In the genomic region with DNA sequence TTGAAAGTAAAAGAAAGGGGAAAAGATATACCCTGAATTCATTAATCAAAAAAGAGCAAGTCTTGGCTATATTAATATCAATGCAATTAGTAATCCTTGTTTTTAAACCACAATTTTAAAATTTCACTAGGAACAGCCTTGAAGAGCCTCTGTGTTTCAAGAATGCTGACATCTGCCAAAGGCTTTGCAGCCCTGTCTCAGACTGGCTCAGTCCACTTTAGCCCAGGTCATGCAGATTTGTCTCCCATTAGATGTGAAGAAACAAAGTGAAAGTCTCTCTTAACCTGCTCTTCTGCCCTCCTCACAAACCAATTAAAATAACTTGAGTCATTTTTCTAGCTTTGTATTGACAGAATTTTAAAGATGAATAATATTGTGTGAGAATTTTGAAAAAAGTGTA, we compare ENCODE assay signal across 13 cellular contexts.
"Had no signal": no experiment of that assay in that cellular context is flagged by ENCODE, and none has a peak within 500 bp of the region (broad histone marks: within the 10 kb centered on the region; RNA-seq: fewer than 3 reads in every experiment).

No MANE protein-coding gene starts in this region.

- H3K4me3 Mint-ChIP-seq: activated B cell treated with CpG ODN at 0.5 μM for 24 hours; activated T-cell treated with anti-CD3 and anti-CD28 coated beads, Interleukin-2, amount 50 U/mL, for 4 hours; memory B cell; stimulated activated effector memory CD8-positive, alpha-beta T cell treated with anti-CD3 and anti-CD28 coated beads, Interleukin-12 subunit alpha, Interleukin-12 subunit beta, amount 100 ng/mL, for 72 hours had no signal

- H3K36me3 Mint-ChIP-seq: memory B cell; stimulated activated effector memory CD8-positive, alpha-beta T cell treated with anti-CD3 and anti-CD28 coated beads, Interleukin-12 subunit alpha, Interleukin-12 subunit beta, amount 100 ng/mL, for 72 hours had no signal

- H3K27me3 ChIP-seq: ascending aorta, cardiac muscle cell, esophagus squamous epithelium, foreskin keratinocyte, transverse colon had no signal

- ATAC-seq: activated T-cell treated with anti-CD3 and anti-CD28 coated beads, Interleukin-2, amount 50 U/mL, for 4 hours; foreskin keratinocyte; stimulated activated effector memory CD8-positive, alpha-beta T cell treated with anti-CD3 and anti-CD28 coated beads, Interleukin-12 subunit alpha, Interleukin-12 subunit beta, amount 100 ng/mL, for 72 hours had no signal

- H3K9me3 ChIP-seq: ascending aorta, esophagus squamous epithelium, transverse colon had no signal

- H3K27ac Mint-ChIP-seq: activated B cell treated with CpG ODN at 0.5 μM for 24 hours; memory B cell; stimulated activated effector memory CD8-positive, alpha-beta T cell treated with anti-CD3 and anti-CD28 coated beads, Interleukin-12 subunit alpha, Interleukin-12 subunit beta, amount 100 ng/mL, for 72 hours had no signal

- H3K27ac ChIP-seq: cardiac muscle cell had no signal

- H3K9me3 Mint-ChIP-seq: activated B cell treated with CpG ODN at 0.5 μM for 24 hours; activated T-cell treated with anti-CD3 and anti-CD28 coated beads, Interleukin-2, amount 50 U/mL, for 4 hours; memory B cell; stimulated activated effector memory CD8-positive, alpha-beta T cell treated with anti-CD3 and anti-CD28 coated beads, Interleukin-12 subunit alpha, Interleukin-12 subunit beta, amount 100 ng/mL, for 72 hours had no signal

- H3K36me3 ChIP-seq: ascending aorta, cardiac muscle cell, esophagus squamous epithelium, transverse colon had no signal

- H3K4me3 ChIP-seq: ascending aorta, cardiac muscle cell, esophagus squamous epithelium, skin epidermis, transverse colon had no signal

- DNase-seq: activated B cell treated with CpG ODN at 0.5 μM for 24 hours; activated CD4-positive, alpha-beta T cell treated with anti-CD3 and anti-CD28 coated beads, Interleukin-2, amount 50 U/mL, for 1 hour; activated T-cell treated with anti-CD3 and anti-CD28 coated beads, Interleukin-2, amount 50 U/mL, for 4 hours; esophagus squamous epithelium; foreskin keratinocyte; retina; transverse colon had no signal

- FAIRE-seq: TTC549 had no signal
